In genomic region chr21:15293251-15293650, GRCh38 we compare ENCODE assay signal across 10 cellular contexts.
DNase-seq lines count a peak whose midpoint lies in the region; ATAC-seq and TF ChIP-seq lines count a peak whose summit lies in the region.
"Had no signal": no experiment of that assay in that cellular context is flagged by ENCODE, and none has a peak within 500 bp of the region (broad histone marks: within the 10 kb centered on the region; RNA-seq: fewer than 3 reads in every experiment).

No MANE protein-coding gene starts in this region.

- H3K27me3 ChIP-seq in A673 (replicated peaks; ENCODE audit: insufficient read depth, low read depth, low read length, poor library complexity) (no peaks in the 10 kb centered on the region), brain microvascular endothelial cell (replicated peaks) (no peaks in the 10 kb centered on the region), kidney epithelial cell (ENCODE audit: control insufficient read depth, insufficient read depth, low read length) (no peaks in the 10 kb centered on the region)
- H3K27me3 ChIP-seq in CD4-positive, alpha-beta T cell (ENCODE audit: control insufficient read depth, insufficient read depth, low read length) = no peaks in the 10 kb centered on the region

- TF ChIP-seq CTCF in A673 (conservative IDR thresholded peaks at IDR 0.05; ENCODE audit: low read depth, low read length) (no peak), brain microvascular endothelial cell (IDR thresholded peaks at IDR 0.05; ENCODE audit: low read depth, low read length, missing control alignments) (no peak), kidney epithelial cell (IDR thresholded peaks at IDR 0.05; ENCODE audit: insufficient read depth, low read length, poor library complexity, severe bottlenecking) (no peak)
- TF ChIP-seq CTCF in CD4-positive, alpha-beta T cell (IDR thresholded peaks at IDR 0.05) = no peak

- in situ Hi-C loops in brain microvascular endothelial cell (cut with HindIII; ENCODE audit: low pct_ligation_motif_present, low sequenced_read_pairs) = no loop called here

- no peak for ATAC-seq in CD4-positive, alpha-beta T cell (ENCODE audit: poor library complexity)
- ATAC-seq in HG02981 (IDR thresholded peaks at IDR 0.05; ENCODE audit: unreplicated experiment) = no peak

- DNase-seq in A673 (ENCODE audit: low spot score) (peak; percentile 71), HT-29 (ENCODE audit: low spot score) (peak; percentile 65), brain microvascular endothelial cell (peak; percentile 86), kidney epithelial cell (ENCODE audit: low read depth) (peak; percentile 88), T1000 (lab: John Stamatoyannopoulos, UW) (no peak), NCI-H2029 treated with DMSO at 0.1 percent for 48 hours (lab: John Stamatoyannopoulos, UW) (no peak)
- DNase-seq in CD4-positive, alpha-beta T cell = no peak
- DNase-seq: stimulated activated CD4-positive, alpha-beta T cell treated with anti-CD3 and anti-CD28 coated beads, Interleukin-2, amount 100 ng/mL, for 48 hours had no signal

- no TSS peak for BruUV-seq in A673 (replicated peaks; lab: Mats Ljungman, UMichigan)

- CTCF ChIA-PET in A673 (lab: Charles Lee) = no interaction called here
- CTCF ChIA-PET in CD4-positive, alpha-beta T cell (lab: Charles Lee) = no interaction called here

- H3K27ac ChIP-seq in A673 (ENCODE audit: low read depth, low read length, poor library complexity, severe bottlenecking) = no peak overlapping the region
- peak overlapping the region; percentile 39 for H3K27ac ChIP-seq in brain microvascular endothelial cell
- no peak overlapping the region for H3K27ac ChIP-seq in CD4-positive, alpha-beta T cell (ENCODE audit: low read depth, low read length)

- no peaks in the 10 kb centered on the region for H3K27me3 Mint-ChIP-seq in CD4-positive, alpha-beta T cell

- no peaks in the 10 kb centered on the region for H3K36me3 ChIP-seq in A673 (ENCODE audit: insufficient read depth, low read length, poor library complexity, severe bottlenecking)
- H3K36me3 ChIP-seq in brain microvascular endothelial cell (replicated peaks) = no peaks in the 10 kb centered on the region
- H3K36me3 ChIP-seq in kidney epithelial cell (ENCODE audit: control insufficient read depth, insufficient read depth, low read length) = no peaks in the 10 kb centered on the region

- no peak overlapping the region for H3K27ac Mint-ChIP-seq in CD4-positive, alpha-beta T cell
- H3K27ac Mint-ChIP-seq: IgD-negative memory B cell had no signal

- no peaks in the 10 kb centered on the region for H3K9me3 ChIP-seq in A673 (ENCODE audit: low read depth, low read length, poor library complexity, severe bottlenecking)
- no peaks in the 10 kb centered on the region for H3K9me3 ChIP-seq in CD4-positive, alpha-beta T cell (ENCODE audit: control insufficient read depth, low read length)

- intact Hi-C loops in A673 (cut with micrococcal nuclease; ENCODE audit: unreplicated experiment) = no loop called here
- intact Hi-C loops in CD4-positive, alpha-beta T cell (cut with DNase I, micrococcal nuclease) = no loop called here

- POLR2A ChIA-PET in A673 (lab: Charles Lee; ENCODE audit: low non-redundant PET) = no interaction called here
- POLR2A ChIA-PET in CD4-positive, alpha-beta T cell (lab: Charles Lee) = no interaction called here

- H3K36me3 Mint-ChIP-seq in CD4-positive, alpha-beta T cell (ENCODE audit: low read depth) = no peaks in the 10 kb centered on the region

- no peaks in the 10 kb centered on the region for H3K4me1 Mint-ChIP-seq in CD4-positive, alpha-beta T cell (ENCODE audit: low read depth)

- no peaks in the 10 kb centered on the region for H3K9me3 Mint-ChIP-seq in CD4-positive, alpha-beta T cell
- H3K9me3 Mint-ChIP-seq: IgD-negative memory B cell had no signal

- H3K4me3 ChIP-seq in A673 (ENCODE audit: low read depth, low read length, poor library complexity, severe bottlenecking) (no peak overlapping the region), brain microvascular endothelial cell (ENCODE audit: low read depth, low read length) (no peak overlapping the region), kidney epithelial cell (ENCODE audit: low read depth, low read length) (no peak overlapping the region)

- no peak overlapping the region for H3K4me3 Mint-ChIP-seq in CD4-positive, alpha-beta T cell
- H3K4me3 Mint-ChIP-seq: IgD-negative memory B cell had no signal

- H3K4me1 ChIP-seq in A673 (ENCODE audit: insufficient read depth, low read length, poor library complexity, severe bottlenecking) = no peaks in the 10 kb centered on the region

Comparison
In these comparisons a context has a peak if more than half of its experiments do, and no peak if none do; other contexts are left out.
1. DNase-seq: peak in A673 (single experiment), HT-29 (single experiment), brain microvascular endothelial cell (single experiment) and kidney epithelial cell (single experiment); none in CD4-positive, alpha-beta T cell (0 of 10), T1000 (single experiment) and NCI-H2029 treated with DMSO at 0.1 percent for 48 hours (single experiment).